ENCODE assay signal across 8 cellular contexts in the genomic region with DNA sequence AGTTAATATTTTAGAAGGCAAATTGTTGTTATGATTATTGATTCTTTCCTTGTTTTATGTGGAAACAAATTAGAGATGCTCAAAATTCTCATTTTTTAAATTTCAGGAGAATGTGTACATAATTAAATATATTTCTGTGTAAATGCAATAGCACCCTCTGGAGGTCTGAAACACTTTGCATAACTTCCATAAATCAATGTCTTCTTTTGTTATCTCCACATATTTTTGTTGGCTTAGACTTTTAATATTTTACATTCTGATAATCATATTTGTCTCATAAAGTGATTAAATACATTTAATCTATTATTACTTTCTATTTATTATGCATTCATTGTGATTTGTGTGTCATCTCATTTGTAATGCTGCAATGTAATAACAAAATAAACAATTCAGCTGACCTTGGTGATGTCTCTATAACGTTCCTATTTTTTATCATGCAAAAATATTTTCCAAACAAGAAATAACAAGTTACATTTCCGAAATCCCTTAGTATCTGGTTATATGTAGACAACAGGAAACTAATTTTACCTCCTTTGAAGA.
DNase-seq lines count a peak whose midpoint lies in the region; ATAC-seq and TF ChIP-seq lines count a peak whose summit lies in the region.

No MANE protein-coding gene starts in this region.

- DNase-seq in G401 (ENCODE audit: low spot score) (peak; percentile 73), NCI-H1105 treated with DMSO at 0.1 percent for 48 hours (lab: John Stamatoyannopoulos, UW) (peak; percentile 30), cardiac fibroblast (ENCODE audit: low read depth in 2 of 2) (peak; percentile 70 to 82), osteocyte (ENCODE audit: extremely low spot score, unreplicated experiment) (no peak)
- DNase-seq in effector memory CD8-positive, alpha-beta T cell, result no peak
- DNase-seq in stimulated activated effector memory CD8-positive, alpha-beta T cell treated with anti-CD3 and anti-CD28 coated beads, Interleukin-12 subunit alpha, Interleukin-12 subunit beta, amount 100 ng/mL, for 72 hours (ENCODE audit: low spot score in 2 of 2), result no peak

- TF ChIP-seq CTCF in cardiac fibroblast (IDR thresholded peaks at IDR 0.05; ENCODE audit: low read depth, low read length) (peak; percentile 65), osteocyte (IDR thresholded peaks at IDR 0.05) (peak; percentile 68)

- no peak for ATAC-seq in GM21526 (IDR thresholded peaks at IDR 0.05; ENCODE audit: low FRiP score, unreplicated experiment)
- no peak for ATAC-seq in effector memory CD8-positive, alpha-beta T cell (replicated peaks)
- no peak for ATAC-seq in GM21381 (IDR thresholded peaks at IDR 0.05; ENCODE audit: unreplicated experiment)
- ATAC-seq in stimulated activated effector memory CD8-positive, alpha-beta T cell treated with anti-CD3 and anti-CD28 coated beads, Interleukin-12 subunit alpha, Interleukin-12 subunit beta, amount 100 ng/mL, for 72 hours, result no peak

- H3K4me1 Mint-ChIP-seq in osteocyte (ENCODE audit: unreplicated experiment), result peaks cover 19% of the 10 kb centered on the region
- no peaks in the 10 kb centered on the region for H3K4me1 Mint-ChIP-seq in effector memory CD8-positive, alpha-beta T cell (ENCODE audit: low read depth in 2 of 2)
- H3K4me1 Mint-ChIP-seq in stimulated activated effector memory CD8-positive, alpha-beta T cell treated with anti-CD3 and anti-CD28 coated beads, Interleukin-12 subunit alpha, Interleukin-12 subunit beta, amount 100 ng/mL, for 72 hours, result no peaks in the 10 kb centered on the region

- peak overlapping the region in 1 of 2 donors; percentile 32 for H3K4me3 ChIP-seq in cardiac fibroblast (replicated peaks in 1 of 2; ENCODE audit: low read depth in 2 of 2, low read length in 2 of 2)

- in situ Hi-C loops in G401 (cut with HindIII; ENCODE audit: low sequenced_read_pairs), result no loop called here

- H3K27me3 Mint-ChIP-seq in osteocyte (ENCODE audit: unreplicated experiment), result no peaks in the 10 kb centered on the region
- H3K27me3 Mint-ChIP-seq in effector memory CD8-positive, alpha-beta T cell, result no peaks in the 10 kb centered on the region

- no peaks in the 10 kb centered on the region for H3K36me3 Mint-ChIP-seq in osteocyte (ENCODE audit: unreplicated experiment)
- no peaks in the 10 kb centered on the region for H3K36me3 Mint-ChIP-seq in effector memory CD8-positive, alpha-beta T cell (ENCODE audit: insufficient read depth)
- H3K36me3 Mint-ChIP-seq in stimulated activated effector memory CD8-positive, alpha-beta T cell treated with anti-CD3 and anti-CD28 coated beads, Interleukin-12 subunit alpha, Interleukin-12 subunit beta, amount 100 ng/mL, for 72 hours, result no peaks in the 10 kb centered on the region

- no peaks in the 10 kb centered on the region for H3K9me3 Mint-ChIP-seq in osteocyte (ENCODE audit: unreplicated experiment)
- no peaks in the 10 kb centered on the region for H3K9me3 Mint-ChIP-seq in effector memory CD8-positive, alpha-beta T cell
- no peaks in the 10 kb centered on the region for H3K9me3 Mint-ChIP-seq in stimulated activated effector memory CD8-positive, alpha-beta T cell treated with anti-CD3 and anti-CD28 coated beads, Interleukin-12 subunit alpha, Interleukin-12 subunit beta, amount 100 ng/mL, for 72 hours

- no peak overlapping the region for H3K4me3 Mint-ChIP-seq in osteocyte (ENCODE audit: unreplicated experiment)
- no peak overlapping the region for H3K4me3 Mint-ChIP-seq in effector memory CD8-positive, alpha-beta T cell
- H3K4me3 Mint-ChIP-seq in stimulated activated effector memory CD8-positive, alpha-beta T cell treated with anti-CD3 and anti-CD28 coated beads, Interleukin-12 subunit alpha, Interleukin-12 subunit beta, amount 100 ng/mL, for 72 hours, result no peak overlapping the region

- H3K27ac Mint-ChIP-seq in osteocyte (ENCODE audit: unreplicated experiment), result peak overlapping the region; percentile 15
- H3K27ac Mint-ChIP-seq in effector memory CD8-positive, alpha-beta T cell, result no peak overlapping the region
- H3K27ac Mint-ChIP-seq in stimulated activated effector memory CD8-positive, alpha-beta T cell treated with anti-CD3 and anti-CD28 coated beads, Interleukin-12 subunit alpha, Interleukin-12 subunit beta, amount 100 ng/mL, for 72 hours, result no peak overlapping the region

Comparison
In these comparisons a context has a peak if more than half of its experiments do, and no peak if none do; other contexts are left out.
1. DNase-seq: peak in G401 (single experiment), NCI-H1105 treated with DMSO at 0.1 percent for 48 hours (single experiment) and cardiac fibroblast (2 of 2); none in osteocyte (single experiment), effector memory CD8-positive, alpha-beta T cell (0 of 3) and stimulated activated effector memory CD8-positive, alpha-beta T cell treated with anti-CD3 and anti-CD28 coated beads, Interleukin-12 subunit alpha, Interleukin-12 subunit beta, amount 100 ng/mL, for 72 hours (0 of 2).